In the genomic region with DNA sequence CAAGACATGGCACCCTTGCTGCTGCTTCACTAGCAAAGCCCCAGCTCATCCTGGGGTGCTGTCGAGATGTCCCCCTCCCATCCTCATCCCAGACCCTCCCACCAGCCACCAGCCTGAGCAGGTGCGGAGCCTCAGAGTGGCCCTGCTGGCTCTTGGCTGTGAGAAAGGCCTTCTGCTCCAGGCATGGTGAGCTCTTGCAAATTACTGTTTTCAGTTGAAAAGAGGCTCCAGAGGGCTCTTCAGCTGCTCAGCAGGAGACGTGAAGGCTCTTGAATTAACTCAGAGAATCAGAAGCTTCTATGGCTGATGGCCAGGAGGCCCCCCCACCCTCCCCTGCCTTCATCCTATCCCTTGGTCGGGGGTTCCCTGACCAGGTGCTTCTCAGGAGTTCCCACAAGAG, we compare ENCODE assay signal across 14 cellular contexts. TPM values are rescaled to one million over a fixed set of nuclear protein-coding genes. Genes with fewer than 3 reads are reported as not detected.
"Had no signal": no experiment of that assay in that cellular context is flagged by ENCODE, and none has a peak within 500 bp of the region (broad histone marks: within the 10 kb centered on the region; RNA-seq: fewer than 3 reads in every experiment).

No MANE protein-coding gene starts in this region.

- H3K9me3 ChIP-seq: ascending aorta, pancreas, uterus had no signal

- H3K27ac ChIP-seq: ascending aorta, pancreas, uterus, VCaP had no signal

- H3K4me3 ChIP-seq: ascending aorta, pancreas, uterus had no signal

- ATAC-seq: activated CD4-positive, alpha-beta T cell treated with anti-CD3 and anti-CD28 coated beads for 36 hours; activated naive CD8-positive, alpha-beta T cell treated with anti-CD3 and anti-CD28 coated beads, Interleukin-2, amount 50 U/mL, for 24 hours; pancreas had no signal

- H3K36me3 ChIP-seq: ascending aorta, pancreas, uterus had no signal

- H3K4me1 Mint-ChIP-seq: activated CD4-positive, alpha-beta memory T cell treated with anti-CD3 and anti-CD28 coated beads, Interleukin-2, amount 10 ng/mL, durations not matched to agents 7 days and 5 days; activated CD4-positive, alpha-beta T cell treated with anti-CD3 and anti-CD28 coated beads for 36 hours; activated naive CD8-positive, alpha-beta T cell treated with anti-CD3 and anti-CD28 coated beads, Interleukin-2, amount 50 U/mL, for 24 hours had no signal

- DNase-seq: activated CD4-positive, alpha-beta memory T cell treated with anti-CD3 and anti-CD28 coated beads, Interleukin-2, amount 10 ng/mL, durations not matched to agents 7 days and 5 days; activated CD4-positive, alpha-beta T cell treated with anti-CD3 and anti-CD28 coated beads for 36 hours; activated naive CD4-positive, alpha-beta T cell; activated naive CD8-positive, alpha-beta T cell treated with anti-CD3 and anti-CD28 coated beads, Interleukin-2, amount 50 U/mL, for 24 hours; kidney glomerular epithelial cell; pancreas; stimulated activated CD4-positive, alpha-beta T cell treated with anti-CD3 and anti-CD28 coated beads, Interleukin-15, amount 100 ng/mL, for 24 hours; uterus had no signal

- H3K27ac Mint-ChIP-seq: activated CD4-positive, alpha-beta memory T cell treated with anti-CD3 and anti-CD28 coated beads, Interleukin-2, amount 10 ng/mL, durations not matched to agents 7 days and 5 days; activated CD4-positive, alpha-beta T cell treated with anti-CD3 and anti-CD28 coated beads for 36 hours; activated naive CD8-positive, alpha-beta T cell treated with anti-CD3 and anti-CD28 coated beads, Interleukin-2, amount 50 U/mL, for 24 hours had no signal

- H3K4me1 ChIP-seq: pancreas, uterus had no signal

- H3K4me3 Mint-ChIP-seq: activated CD4-positive, alpha-beta memory T cell treated with anti-CD3 and anti-CD28 coated beads, Interleukin-2, amount 10 ng/mL, durations not matched to agents 7 days and 5 days; activated CD4-positive, alpha-beta T cell treated with anti-CD3 and anti-CD28 coated beads for 36 hours; activated naive CD8-positive, alpha-beta T cell treated with anti-CD3 and anti-CD28 coated beads, Interleukin-2, amount 50 U/mL, for 24 hours had no signal

- H3K9me3 Mint-ChIP-seq: activated CD4-positive, alpha-beta memory T cell treated with anti-CD3 and anti-CD28 coated beads, Interleukin-2, amount 10 ng/mL, durations not matched to agents 7 days and 5 days; activated naive CD8-positive, alpha-beta T cell treated with anti-CD3 and anti-CD28 coated beads, Interleukin-2, amount 50 U/mL, for 24 hours had no signal

- H3K27me3 ChIP-seq: ascending aorta, uterus had no signal

RNA-seq across cellular contexts. Expression of gene WSCD2, which starts 44.1 kb away (rescaled TPM):
- total RNA-seq: activated CD4-positive, alpha-beta memory T cell treated with anti-CD3 and anti-CD28 coated beads, Interleukin-2, amount 10 ng/mL, durations not matched to agents 7 days and 5 days; activated CD4-positive, alpha-beta T cell treated with anti-CD3 and anti-CD28 coated beads for 36 hours; bronchial epithelial cell; endothelial cell of umbilical vein; fibroblast of lung; renal cortical epithelial cell had no signal
- polyA plus RNA-seq: endothelial cell of umbilical vein, fibroblast of lung had no signal
